19 cellular contexts compared by ENCODE assay signal in the genomic region with DNA sequence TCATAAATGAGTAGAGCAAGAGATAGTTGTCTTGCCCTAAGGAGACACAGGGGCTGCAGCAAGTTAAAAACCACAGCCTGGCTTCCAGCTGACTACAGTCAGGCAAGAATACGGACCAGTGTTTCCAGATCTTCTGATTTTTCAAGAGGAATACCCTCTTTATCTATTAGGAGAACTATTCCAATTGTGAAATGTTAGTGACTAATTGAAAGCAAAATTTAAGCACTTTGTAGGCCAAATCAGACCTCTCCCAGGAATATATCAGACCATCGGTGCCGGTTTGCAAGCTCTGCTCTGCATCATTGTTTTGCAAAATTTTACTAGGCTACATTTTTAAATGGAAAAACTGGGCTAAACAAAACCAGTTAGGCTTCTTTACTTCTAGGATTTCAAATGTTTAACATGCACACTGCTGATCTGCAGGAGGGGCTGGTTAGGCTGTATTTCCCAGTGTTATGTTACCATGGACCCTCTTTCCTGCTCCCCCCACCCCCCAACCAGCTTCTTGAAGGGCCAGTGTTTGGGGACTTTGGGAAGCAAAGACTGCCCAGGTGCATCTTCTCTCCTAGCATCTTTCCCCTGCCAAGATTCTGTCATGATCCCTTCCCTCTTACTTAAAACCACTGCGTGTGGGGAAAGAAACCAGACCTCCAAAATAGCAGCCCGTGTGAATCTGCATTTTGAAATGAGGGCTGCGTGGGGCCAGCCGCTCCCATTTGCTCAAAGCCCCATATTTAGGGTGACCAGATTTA. TPM values are rescaled to one million over a fixed set of nuclear protein-coding genes. Genes with fewer than 3 reads are reported as not detected.
DNase-seq lines count a peak whose midpoint lies in the region; ATAC-seq and TF ChIP-seq lines count a peak whose summit lies in the region.
"Had no signal": no experiment of that assay in that cellular context is flagged by ENCODE, and none has a peak within 500 bp of the region (broad histone marks: within the 10 kb centered on the region; RNA-seq: fewer than 3 reads in every experiment).

No MANE protein-coding gene starts in this region.

- BruUV-seq in Panc1 (replicated peaks; lab: Mats Ljungman, UMichigan): no TSS peak

- ATAC-seq in Panc1: no peak
- no peak for ATAC-seq in HG02642 (IDR thresholded peaks at IDR 0.05; ENCODE audit: poor library complexity, unreplicated experiment)
- ATAC-seq in activated naive CD4-positive, alpha-beta T cell treated with anti-CD3 and anti-CD28 coated beads, Interleukin-2, amount 50 U/mL, for 72 hours: no peak
- ATAC-seq: CD8-positive, alpha-beta T cell had no signal

- H3K9me3 ChIP-seq in AG04450 (ENCODE audit: control insufficient read depth, insufficient read depth, low read length) (no peaks in the 10 kb centered on the region), Panc1 (ENCODE audit: control insufficient read depth, insufficient read depth, low read depth, low read length) (no peaks in the 10 kb centered on the region), neural progenitor cell (ENCODE audit: low read depth) (no peaks in the 10 kb centered on the region)
- H3K9me3 ChIP-seq: adrenal gland had no signal

- peaks cover 7% of the 10 kb centered on the region for H3K27me3 Mint-ChIP-seq in neural progenitor cell (ENCODE audit: insufficient read depth, low read depth)

- DNase-seq in AG04450 (ENCODE audit: low read depth, low spot score) (peak; percentile 69), Panc1 (ENCODE audit: low read depth, low spot score) (no peak), fibroblast of the aortic adventitia (ENCODE audit: low read depth) (peak; percentile 55), neural progenitor cell (ENCODE audit: low spot score) (no peak), cerebellum (ENCODE audit: low spot score) (no peak), T-helper 2 cell (no peak)
- no peak for DNase-seq in activated naive CD4-positive, alpha-beta T cell treated with anti-CD3 and anti-CD28 coated beads, Interleukin-2, amount 50 U/mL, for 72 hours (ENCODE audit: low spot score in 2 of 2)
- DNase-seq: adrenal gland; CD8-positive, alpha-beta T cell; DND-41; NCI-H1092 treated with DMSO at 0.1 percent for 48 hours; NCI-H2171; stimulated activated CD4-positive, alpha-beta T cell treated with anti-CD3 and anti-CD28 coated beads, Interleukin-12 subunit alpha, Interleukin-12 subunit beta, amount 100 ng/mL, for 4 hours; stimulated activated naive CD4-positive, alpha-beta T cell had no signal

- H3K36me3 Mint-ChIP-seq in neural progenitor cell: no peaks in the 10 kb centered on the region
- no peaks in the 10 kb centered on the region for H3K36me3 Mint-ChIP-seq in activated naive CD4-positive, alpha-beta T cell treated with anti-CD3 and anti-CD28 coated beads, Interleukin-2, amount 50 U/mL, for 72 hours
- H3K36me3 Mint-ChIP-seq: CD8-positive, alpha-beta T cell had no signal

- H3K79me2 ChIP-seq in neural progenitor cell (ENCODE audit: low read depth): no peaks in the 10 kb centered on the region

- peaks cover 36% of the 10 kb centered on the region for H3K4me1 ChIP-seq in Panc1 (ENCODE audit: control insufficient read depth, insufficient read depth, low read length)
- peaks cover 50% of the 10 kb centered on the region for H3K4me1 ChIP-seq in neural progenitor cell

- CTCF ChIA-PET in AG04450 (lab: Charles Lee) (interaction anchor here (1.0 to 2.1 kb wide), 2 partner anchors 47 to 134 kb away, joined by 5 to 7 read pairs; no protein-coding TSS in a partner anchor), Panc1 (lab: Charles Lee) (interaction anchor here (0.6 kb wide), 1 partner anchor 137 kb away, joined by 3 read pairs; no protein-coding TSS in a partner anchor)

- no peak overlapping the region for H3K9ac ChIP-seq in neural progenitor cell

- peak overlapping the region; percentile 82 for H3K27ac ChIP-seq in AG04450 (ENCODE audit: low read depth, low read length)
- H3K27ac ChIP-seq in Panc1 (ENCODE audit: low read length): 0 out of 2 replicates have a peak overlapping the region, but pooled peaks have one; percentile 39
- H3K27ac ChIP-seq in neural progenitor cell: no peak overlapping the region

- no peaks in the 10 kb centered on the region for H4K20me1 ChIP-seq in neural progenitor cell (ENCODE audit: low read depth)

- H3K9me3 Mint-ChIP-seq in neural progenitor cell: no peaks in the 10 kb centered on the region
- no peaks in the 10 kb centered on the region for H3K9me3 Mint-ChIP-seq in activated naive CD4-positive, alpha-beta T cell treated with anti-CD3 and anti-CD28 coated beads, Interleukin-2, amount 50 U/mL, for 72 hours
- H3K9me3 Mint-ChIP-seq: CD8-positive, alpha-beta T cell had no signal

- H2AFZ ChIP-seq in neural progenitor cell (replicated peaks): peak overlapping the region; percentile 95

- peaks cover 52% of the 10 kb centered on the region for H3F3A ChIP-seq in neural progenitor cell (ENCODE audit: low read depth)

- POLR2A ChIA-PET in AG04450 (lab: Yijun Ruan, JAX) (interaction anchor here (0.8 to 3.0 kb wide), 8 partner anchors 9 to 165 kb away, joined by 3 to 22 read pairs (median 4); no protein-coding TSS in a partner anchor), Panc1 (lab: Charles Lee) (interaction anchor here (0.5 kb wide), 1 partner anchor 11 kb away, joined by 3 read pairs; no protein-coding TSS in a partner anchor)

- intact Hi-C loops in Panc1 (cut with micrococcal nuclease; ENCODE audit: unreplicated experiment): no loop called here

- peaks cover 75% of the 10 kb centered on the region for H3K4me1 Mint-ChIP-seq in neural progenitor cell

- H3K4me3 ChIP-seq in AG04450 (ENCODE audit: low read depth, low read length): no peak overlapping the region
- H3K4me3 ChIP-seq in Panc1 (ENCODE audit: low read depth in 2 of 2, low read length in 2 of 2): no peak overlapping the region
- no peak overlapping the region for H3K4me3 ChIP-seq in fibroblast of the aortic adventitia (ENCODE audit: low read depth, low read length)
- no peak overlapping the region for H3K4me3 ChIP-seq in neural progenitor cell
- H3K4me3 ChIP-seq: adrenal gland had no signal

- H3K36me3 ChIP-seq in Panc1 (ENCODE audit: control insufficient read depth, insufficient read depth, low read length) (no peaks in the 10 kb centered on the region), neural progenitor cell (no peaks in the 10 kb centered on the region)
- H3K36me3 ChIP-seq: adrenal gland had no signal

- H3K27me3 ChIP-seq in AG04450 (ENCODE audit: control insufficient read depth, insufficient read depth, low read length) (no peaks in the 10 kb centered on the region), Panc1 (ENCODE audit: control insufficient read depth, insufficient read depth, low read length) (no peaks in the 10 kb centered on the region), neural progenitor cell (peaks cover 7% of the 10 kb centered on the region)

- H3K4me3 Mint-ChIP-seq in neural progenitor cell: peak overlapping the region; percentile 57
- H3K4me3 Mint-ChIP-seq: CD8-positive, alpha-beta T cell had no signal

- peak overlapping the region; percentile 74 for H3K4me2 ChIP-seq in neural progenitor cell

- in situ Hi-C loops in Panc1 (cut with HindIII; ENCODE audit: low pct_unique_long_range_greater_than_20kb, low sequenced_read_pairs): no loop called here

- no peak overlapping the region for H3K27ac Mint-ChIP-seq in neural progenitor cell
- no peak overlapping the region for H3K27ac Mint-ChIP-seq in activated naive CD4-positive, alpha-beta T cell treated with anti-CD3 and anti-CD28 coated beads, Interleukin-2, amount 50 U/mL, for 72 hours
- H3K27ac Mint-ChIP-seq: CD8-positive, alpha-beta T cell had no signal

- TF ChIP-seq CTCF in AG04450 (IDR thresholded peaks at IDR 0.05; ENCODE audit: low read depth, low read length): no peak
- TF ChIP-seq CTCF in Panc1 (IDR thresholded peaks at IDR 0.05): no peak
- TF ChIP-seq CTCF in fibroblast of the aortic adventitia (IDR thresholded peaks at IDR 0.05; ENCODE audit: insufficient read depth, low read length): no peak
- no peak for TF ChIP-seq CTCF in neural progenitor cell (IDR thresholded peaks at IDR 0.05)

RNA-seq across cellular contexts. Expression of a gene that starts 1.1 kb away (rescaled TPM):
- polyA plus RNA-seq in AG04450 (2011; rRNA removed): 11.3 and 15.8 TPM in 2 replicates
- polyA minus RNA-seq in AG04450 (2011; rRNA and poly(A)+ RNA removed): 13.7 and 21.4 TPM in 2 replicates
- total RNA-seq in Panc1 (2021; ENCODE audit: unreplicated experiment) (18.6 TPM), fibroblast of the aortic adventitia (ENCODE audit: low replicate concordance) (1.5 and 2.1 TPM in 2 replicates), neural progenitor cell (ENCODE audit: low replicate concordance) (4.2 and 13.1 TPM in 2 replicates), cerebellum (1.4 TPM)
- polyA plus RNA-seq in Panc1 (2012; ENCODE audit: insufficient read length): 16.4 TPM
- not detected for total RNA-seq in activated naive CD4-positive, alpha-beta T cell treated with anti-CD3 and anti-CD28 coated beads, Interleukin-2, amount 50 U/mL, for 72 hours
- total RNA-seq: activated CD8-positive, alpha-beta memory T cell treated with anti-CD3 and anti-CD28 coated beads for 36 hours; RPMI7951; T-helper 1 cell treated with Interleukin-12 subunit alpha and Interleukin-12 subunit beta and Interleukin-4 antibody, amounts not matched to agents 30 ng/mL and 1 ng/mL, for 36 hours had no signal

RNA-seq across cellular contexts. Expression of a gene that starts 14.3 kb away (rescaled TPM):
- polyA plus RNA-seq in AG04450 (2011; rRNA removed): 0.37 and 0.46 TPM in 2 replicates
- polyA minus RNA-seq in AG04450 (2011; rRNA and poly(A)+ RNA removed): 0.41 and 0.65 TPM in 2 replicates
- 0.51 TPM for total RNA-seq in Panc1 (2021; ENCODE audit: unreplicated experiment)
- 0.28 TPM for polyA plus RNA-seq in Panc1 (2012; ENCODE audit: insufficient read length)
- 0.09 TPM in 1 of 2 replicates, not detected in the other for total RNA-seq in fibroblast of the aortic adventitia (ENCODE audit: low replicate concordance)
- 0.09 and 0.28 TPM in 2 replicates for total RNA-seq in neural progenitor cell (ENCODE audit: low replicate concordance)
- total RNA-seq in cerebellum: 7.5 TPM
- total RNA-seq in activated naive CD4-positive, alpha-beta T cell treated with anti-CD3 and anti-CD28 coated beads, Interleukin-2, amount 50 U/mL, for 72 hours: not detected
- total RNA-seq: activated CD8-positive, alpha-beta memory T cell treated with anti-CD3 and anti-CD28 coated beads for 36 hours; kidney epithelial cell; T-helper 1 cell treated with Interleukin-12 subunit alpha and Interleukin-12 subunit beta and Interleukin-4 antibody, amounts not matched to agents 30 ng/mL and 1 ng/mL, for 36 hours had no signal

RNA-seq across cellular contexts. Expression of a gene that starts 53.7 kb away (rescaled TPM):
- 6.5 and 9.8 TPM in 2 replicates for polyA plus RNA-seq in AG04450 (2011; rRNA removed)
- polyA minus RNA-seq in AG04450 (2011; rRNA and poly(A)+ RNA removed): 12.1 and 12.5 TPM in 2 replicates
- total RNA-seq in Panc1 (2021; ENCODE audit: unreplicated experiment) (92.8 TPM), fibroblast of the aortic adventitia (ENCODE audit: low replicate concordance) (8.3 and 23.1 TPM in 2 replicates), neural progenitor cell (ENCODE audit: low replicate concordance) (37.9 and 79.8 TPM in 2 replicates), cerebellum (14.5 TPM)
- 45.0 TPM for polyA plus RNA-seq in Panc1 (2012; ENCODE audit: insufficient read length)
- 10 to 100 TPM; 91.9 to 94.4 TPM for total RNA-seq in activated naive CD4-positive, alpha-beta T cell treated with anti-CD3 and anti-CD28 coated beads, Interleukin-2, amount 50 U/mL, for 72 hours

Comparison
In these comparisons a context has a peak if more than half of its experiments do, and no peak if none do; other contexts are left out.
1. DNase-seq: peak in AG04450 (single experiment) and fibroblast of the aortic adventitia (single experiment); none in Panc1 (single experiment), neural progenitor cell (single experiment), cerebellum (single experiment), activated naive CD4-positive, alpha-beta T cell treated with anti-CD3 and anti-CD28 coated beads, Interleukin-2, amount 50 U/mL, for 72 hours (0 of 2) and T-helper 2 cell (0 of 5).